ENCODE assay signal across 13 cellular contexts in the genomic region with DNA sequence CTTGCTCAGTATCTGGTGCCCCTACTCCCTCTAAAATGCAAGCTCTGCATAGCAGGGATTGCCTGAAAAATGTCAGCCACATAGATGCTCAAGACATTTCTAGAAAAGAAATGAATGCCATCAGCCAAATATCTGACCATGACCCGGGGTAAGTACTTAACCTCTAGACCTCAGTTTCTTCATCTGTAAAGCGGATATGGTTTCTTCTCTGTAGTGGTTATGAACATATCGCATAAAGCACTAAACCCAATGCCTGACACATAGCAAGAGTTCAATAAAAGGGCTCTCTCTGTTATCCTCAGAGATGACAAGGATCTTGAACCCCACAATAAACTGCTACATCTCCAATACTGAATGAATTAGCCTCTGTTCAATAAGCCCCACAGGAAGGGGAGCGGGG.
A peak's percentile ranks its signal among the peaks of the same experiment; 100 is the strongest.
DNase-seq lines count a peak whose midpoint lies in the region; ATAC-seq and TF ChIP-seq lines count a peak whose summit lies in the region.
"Had no signal": no experiment of that assay in that cellular context is flagged by ENCODE, and none has a peak within 500 bp of the region (broad histone marks: within the 10 kb centered on the region; RNA-seq: fewer than 3 reads in every experiment).

No MANE protein-coding gene starts in this region.

- peak; percentile 30 for ATAC-seq in HG02763 (IDR thresholded peaks at IDR 0.05; ENCODE audit: unreplicated experiment)
- no peak for ATAC-seq in activated B cell treated with CpG ODN at 0.5 μM for 24 hours (ENCODE audit: low read depth)
- peak; percentile 69 for ATAC-seq in stimulated activated naive CD8-positive, alpha-beta T cell treated with anti-CD3 and anti-CD28 coated beads, Interleukin-15, amount 100 ng/mL, for 72 hours
- no peak for ATAC-seq in GM19324 (IDR thresholded peaks at IDR 0.05; ENCODE audit: low FRiP score, unreplicated experiment)
- no peak for ATAC-seq in HG03045 (IDR thresholded peaks at IDR 0.05; ENCODE audit: unreplicated experiment)

- no peak for TF ChIP-seq CTCF in activated B cell treated with CpG ODN at 0.5 μM for 24 hours (IDR thresholded peaks at IDR 0.05)
- TF ChIP-seq CTCF in endothelial cell (IDR thresholded peaks at IDR 0.05; ENCODE audit: unreplicated experiment) = no peak

- no peaks in the 10 kb centered on the region for H3K9me3 Mint-ChIP-seq in activated naive CD4-positive, alpha-beta T cell treated with anti-CD3 and anti-CD28 coated beads for 36 hours
- H3K9me3 Mint-ChIP-seq in activated B cell treated with CpG ODN at 0.5 μM for 24 hours (no peaks in the 10 kb centered on the region), endothelial cell (ENCODE audit: unreplicated experiment) (no peaks in the 10 kb centered on the region)
- peaks cover 0 to 7% of the 10 kb centered on the region in 2 donors for H3K9me3 Mint-ChIP-seq in stimulated activated naive CD8-positive, alpha-beta T cell treated with anti-CD3 and anti-CD28 coated beads, Interleukin-15, amount 100 ng/mL, for 72 hours

- POLR2A ChIA-PET in activated B cell treated with CpG ODN at 0.5 μM for 24 hours (lab: Charles Lee) = interaction anchor here (0.6 to 7.4 kb wide), 7 partner anchors 7 to 122 kb away, joined by 4 to 96 read pairs (median 36); a partner anchor contains a TSS

- H3K27ac Mint-ChIP-seq in activated naive CD4-positive, alpha-beta T cell treated with anti-CD3 and anti-CD28 coated beads for 36 hours = peak overlapping the region; percentile 32
- peak overlapping the region; percentile 97 for H3K27ac Mint-ChIP-seq in activated B cell treated with CpG ODN at 0.5 μM for 24 hours
- peak overlapping the region; percentile 58 to 94 for H3K27ac Mint-ChIP-seq in stimulated activated naive CD8-positive, alpha-beta T cell treated with anti-CD3 and anti-CD28 coated beads, Interleukin-15, amount 100 ng/mL, for 72 hours
- no peak overlapping the region for H3K27ac Mint-ChIP-seq in endothelial cell (ENCODE audit: unreplicated experiment)

- H3K4me3 Mint-ChIP-seq in activated naive CD4-positive, alpha-beta T cell treated with anti-CD3 and anti-CD28 coated beads for 36 hours = no peak overlapping the region
- no peak overlapping the region for H3K4me3 Mint-ChIP-seq in activated B cell treated with CpG ODN at 0.5 μM for 24 hours
- H3K4me3 Mint-ChIP-seq in stimulated activated naive CD8-positive, alpha-beta T cell treated with anti-CD3 and anti-CD28 coated beads, Interleukin-15, amount 100 ng/mL, for 72 hours = peak overlapping the region; percentile 64 to 67
- H3K4me3 Mint-ChIP-seq in endothelial cell (ENCODE audit: unreplicated experiment) = no peak overlapping the region
- H3K4me3 Mint-ChIP-seq: brain had no signal

- H3K4me1 Mint-ChIP-seq in activated naive CD4-positive, alpha-beta T cell treated with anti-CD3 and anti-CD28 coated beads for 36 hours (ENCODE audit: low read depth) = peaks cover 63% of the 10 kb centered on the region
- H3K4me1 Mint-ChIP-seq in activated B cell treated with CpG ODN at 0.5 μM for 24 hours (peaks cover 82% of the 10 kb centered on the region), endothelial cell (ENCODE audit: unreplicated experiment) (peaks cover 34% of the 10 kb centered on the region)
- H3K4me1 Mint-ChIP-seq in stimulated activated naive CD8-positive, alpha-beta T cell treated with anti-CD3 and anti-CD28 coated beads, Interleukin-15, amount 100 ng/mL, for 72 hours = peaks cover 81% of the 10 kb centered on the region

- intact Hi-C loops in activated naive CD4-positive, alpha-beta T cell treated with anti-CD3 and anti-CD28 coated beads for 36 hours (cut with micrococcal nuclease) = loop anchor here (5.0 to 10.0 kb wide), 5 partner anchors 680 to 1413 kb away; a partner anchor contains a TSS
- intact Hi-C loops in activated B cell treated with CpG ODN at 0.5 μM for 24 hours (cut with micrococcal nuclease) = loop anchor here (2.0 to 10.0 kb wide), 5 partner anchors 130 to 1650 kb away; a partner anchor contains a TSS

- no peaks in the 10 kb centered on the region for H3K27me3 Mint-ChIP-seq in activated naive CD4-positive, alpha-beta T cell treated with anti-CD3 and anti-CD28 coated beads for 36 hours (ENCODE audit: low read depth)
- H3K27me3 Mint-ChIP-seq in activated B cell treated with CpG ODN at 0.5 μM for 24 hours (no peaks in the 10 kb centered on the region), endothelial cell (ENCODE audit: unreplicated experiment) (peaks cover 5% of the 10 kb centered on the region)
- H3K27me3 Mint-ChIP-seq in stimulated activated naive CD8-positive, alpha-beta T cell treated with anti-CD3 and anti-CD28 coated beads, Interleukin-15, amount 100 ng/mL, for 72 hours = peaks cover 7% of the 10 kb centered on the region
- H3K27me3 Mint-ChIP-seq: brain had no signal

- no peak for DNase-seq in activated naive CD4-positive, alpha-beta T cell treated with anti-CD3 and anti-CD28 coated beads for 36 hours
- no peak for DNase-seq in activated naive CD4-positive, alpha-beta T cell (lab: John Stamatoyannopoulos, UW)
- no peak for DNase-seq in activated B cell treated with CpG ODN at 0.5 μM for 24 hours
- peak in 1 of 2 donors; percentile 31 for DNase-seq in stimulated activated naive CD8-positive, alpha-beta T cell treated with anti-CD3 and anti-CD28 coated beads, Interleukin-15, amount 100 ng/mL, for 72 hours
- DNase-seq in endothelial cell (ENCODE audit: low spot score) = no peak
- DNase-seq: activated CD8-positive, alpha-beta memory T cell treated with anti-CD3 and anti-CD28 coated beads for 24 hours; erythroblast; GOT3; right lobe of liver had no signal

- CTCF ChIA-PET in activated naive CD4-positive, alpha-beta T cell treated with anti-CD3 and anti-CD28 coated beads for 36 hours (lab: Charles Lee) = interaction anchor here (1.6 to 4.8 kb wide), 2 partner anchors 10 to 60 kb away, joined by 3 to 27 read pairs; no protein-coding TSS in a partner anchor
- CTCF ChIA-PET in activated B cell treated with CpG ODN at 0.5 μM for 24 hours (lab: Charles Lee) = interaction anchor here (5.0 kb wide), 1 partner anchor 60 kb away, joined by 23 read pairs; no protein-coding TSS in a partner anchor

- H3K36me3 Mint-ChIP-seq in activated naive CD4-positive, alpha-beta T cell treated with anti-CD3 and anti-CD28 coated beads for 36 hours (ENCODE audit: low read depth) = no peaks in the 10 kb centered on the region
- H3K36me3 Mint-ChIP-seq in activated B cell treated with CpG ODN at 0.5 μM for 24 hours (ENCODE audit: low read depth) = peaks cover 9% of the 10 kb centered on the region
- H3K36me3 Mint-ChIP-seq in endothelial cell (ENCODE audit: low read depth, unreplicated experiment) = no peaks in the 10 kb centered on the region
- H3K36me3 Mint-ChIP-seq: brain had no signal

Comparison
In these comparisons a context has a peak if more than half of its experiments do, and no peak if none do; other contexts are left out.
1. H3K4me3 Mint-ChIP-seq: peak in stimulated activated naive CD8-positive, alpha-beta T cell treated with anti-CD3 and anti-CD28 coated beads, Interleukin-15, amount 100 ng/mL, for 72 hours (2 of 2); none in activated naive CD4-positive, alpha-beta T cell treated with anti-CD3 and anti-CD28 coated beads for 36 hours (single experiment), activated B cell treated with CpG ODN at 0.5 μM for 24 hours (single experiment) and endothelial cell (single experiment).
2. ATAC-seq: peak in HG02763 (single experiment) and stimulated activated naive CD8-positive, alpha-beta T cell treated with anti-CD3 and anti-CD28 coated beads, Interleukin-15, amount 100 ng/mL, for 72 hours (single experiment); none in activated B cell treated with CpG ODN at 0.5 μM for 24 hours (single experiment), GM19324 (single experiment) and HG03045 (single experiment).